Comparison of ENCODE assay signal across 19 cellular contexts in the genomic region with DNA sequence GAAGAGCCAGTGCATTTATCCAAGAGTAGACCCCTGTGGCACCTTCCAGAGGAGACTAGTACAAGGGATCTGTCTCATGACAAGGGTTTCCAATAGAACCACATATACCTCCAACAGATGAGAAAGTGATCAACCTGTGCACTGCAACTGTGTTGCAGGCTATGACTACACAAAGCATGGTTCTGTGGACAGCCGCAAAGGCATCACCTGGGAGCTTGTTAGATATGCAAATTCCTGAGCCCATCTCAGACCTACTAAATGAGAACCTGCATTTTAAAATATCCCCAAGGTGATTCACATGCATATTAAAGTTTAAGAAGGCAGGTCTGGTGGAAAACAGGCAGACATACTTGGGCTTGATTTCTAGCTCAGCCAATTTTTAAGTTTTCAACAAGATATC.
A peak's percentile ranks its signal among the peaks of the same experiment; 100 is the strongest.
DNase-seq lines count a peak whose midpoint lies in the region; ATAC-seq and TF ChIP-seq lines count a peak whose summit lies in the region.
"Had no signal": no experiment of that assay in that cellular context is flagged by ENCODE, and none has a peak within 500 bp of the region (broad histone marks: within the 10 kb centered on the region; RNA-seq: fewer than 3 reads in every experiment).

No MANE protein-coding gene starts in this region.

- intact Hi-C loops in naive thymus-derived CD4-positive, alpha-beta T cell (cut with micrococcal nuclease) = no loop called here
- intact Hi-C loops in upper lobe of right lung (cut with DNase I) = no loop called here

- H3K27me3 Mint-ChIP-seq in naive thymus-derived CD4-positive, alpha-beta T cell = peaks cover 0 to 3% (median 0%) of the 10 kb centered on the region in 5 donors
- no peaks in the 10 kb centered on the region for H3K27me3 Mint-ChIP-seq in type B pancreatic cell

- peaks cover 0 to 9% (median 0%) of the 10 kb centered on the region in 3 experiments for H3K36me3 ChIP-seq in naive thymus-derived CD4-positive, alpha-beta T cell (ENCODE audit: control insufficient read depth in 2 of 3, insufficient read depth in 3 of 3, low read length in 3 of 3)
- no peaks in the 10 kb centered on the region for H3K36me3 ChIP-seq in upper lobe of right lung

- peak; percentile 21 for DNase-seq in stimulated activated CD4-positive, alpha-beta T cell treated with anti-CD3 and anti-CD28 coated beads, Interleukin-1b, Interleukin-23, amount 100 ng/mL, for 48 hours
- no peak for DNase-seq in stimulated activated CD4-positive, alpha-beta T cell treated with anti-CD3 and anti-CD28 coated beads, Interleukin-15, amount 100 ng/mL, for 24 hours
- no peak for DNase-seq in activated naive CD4-positive, alpha-beta T cell treated with anti-CD3 and anti-CD28 coated beads, Interleukin-2, amount 50 U/mL, for 72 hours (ENCODE audit: low spot score in 2 of 2)
- no peak for DNase-seq in naive thymus-derived CD4-positive, alpha-beta T cell
- no peak for DNase-seq in type B pancreatic cell (ENCODE audit: extremely low spot score, unreplicated experiment)
- DNase-seq in upper lobe of right lung = no peak
- DNase-seq in GF-D8 (lab: John Stamatoyannopoulos, UW) = no peak
- DNase-seq: ACHN; DND-41; GOT3; NCI-H1105; NCI-H2081 treated with DMSO at 0.1 percent for 48 hours; NCI-H446 treated with DMSO at 0.1 percent for 48 hours; NCI-H748 treated with DMSO at 0.1 percent for 48 hours; NK-92 treated with Interleukin-12 subunit alpha and Interleukin-12 subunit beta, amount 100 ng/mL, for 24 hours had no signal

- no peak overlapping the region for H3K27ac ChIP-seq in naive thymus-derived CD4-positive, alpha-beta T cell (ENCODE audit: low read depth, low read length)
- H3K27ac ChIP-seq in upper lobe of right lung = no peak overlapping the region
- H3K27ac ChIP-seq: C4-2B had no signal

- H3K36me3 Mint-ChIP-seq in activated naive CD4-positive, alpha-beta T cell treated with anti-CD3 and anti-CD28 coated beads, Interleukin-2, amount 50 U/mL, for 72 hours = peaks cover 30 to 34% of the 10 kb centered on the region in 2 donors
- peaks cover 4 to 61% (median 18%) of the 10 kb centered on the region in 5 donors for H3K36me3 Mint-ChIP-seq in naive thymus-derived CD4-positive, alpha-beta T cell
- H3K36me3 Mint-ChIP-seq in type B pancreatic cell = peaks cover 14% of the 10 kb centered on the region

- H3K4me1 ChIP-seq in naive thymus-derived CD4-positive, alpha-beta T cell (ENCODE audit: control insufficient read depth in 2 of 2, insufficient read depth in 2 of 2, low read length in 2 of 2) = peaks cover 0 to 29% of the 10 kb centered on the region in 2 donors
- H3K4me1 ChIP-seq in upper lobe of right lung = peaks cover 14% of the 10 kb centered on the region

- no peaks in the 10 kb centered on the region for H3K27me3 ChIP-seq in naive thymus-derived CD4-positive, alpha-beta T cell (ENCODE audit: control insufficient read depth in 2 of 2, insufficient read depth in 2 of 2, low read length in 2 of 2)
- no peaks in the 10 kb centered on the region for H3K27me3 ChIP-seq in upper lobe of right lung

- no peaks in the 10 kb centered on the region for H3K9me3 ChIP-seq in naive thymus-derived CD4-positive, alpha-beta T cell (ENCODE audit: control insufficient read depth in 2 of 3, low read length in 3 of 3)
- no peaks in the 10 kb centered on the region for H3K9me3 ChIP-seq in upper lobe of right lung

- H3K9me3 Mint-ChIP-seq in activated naive CD4-positive, alpha-beta T cell treated with anti-CD3 and anti-CD28 coated beads, Interleukin-2, amount 50 U/mL, for 72 hours = peaks cover 10 to 18% of the 10 kb centered on the region in 2 donors
- H3K9me3 Mint-ChIP-seq in naive thymus-derived CD4-positive, alpha-beta T cell = peaks cover 0 to 3% (median 0%) of the 10 kb centered on the region in 11 donors
- H3K9me3 Mint-ChIP-seq in type B pancreatic cell = peaks cover 6% of the 10 kb centered on the region

- CTCF ChIA-PET in naive thymus-derived CD4-positive, alpha-beta T cell (lab: Charles Lee) = interaction anchor here (0.6 kb wide), 1 partner anchor 300 kb away, joined by 5 read pairs; no protein-coding TSS in a partner anchor

- H3K4me3 Mint-ChIP-seq in naive thymus-derived CD4-positive, alpha-beta T cell = peak overlapping the region in 2 of 10 donors; percentile 7 to 14
- H3K4me3 Mint-ChIP-seq in type B pancreatic cell = no peak overlapping the region

- peaks cover 5 to 96% (median 91%) of the 10 kb centered on the region in 7 donors for H3K4me1 Mint-ChIP-seq in naive thymus-derived CD4-positive, alpha-beta T cell
- peaks cover 29% of the 10 kb centered on the region for H3K4me1 Mint-ChIP-seq in type B pancreatic cell (ENCODE audit: unreplicated experiment)

- POLR2A ChIA-PET in naive thymus-derived CD4-positive, alpha-beta T cell (lab: Charles Lee) = no interaction called here

- peak overlapping the region in 1 of 2 donors; percentile 68 for H3K27ac Mint-ChIP-seq in activated naive CD4-positive, alpha-beta T cell treated with anti-CD3 and anti-CD28 coated beads, Interleukin-2, amount 50 U/mL, for 72 hours
- peak overlapping the region in 7 of 9 donors; percentile 39 to 82 (median 66) for H3K27ac Mint-ChIP-seq in naive thymus-derived CD4-positive, alpha-beta T cell
- H3K27ac Mint-ChIP-seq in type B pancreatic cell = peak overlapping the region; percentile 13

- ATAC-seq in activated naive CD4-positive, alpha-beta T cell treated with anti-CD3 and anti-CD28 coated beads, Interleukin-2, amount 50 U/mL, for 72 hours = peak; percentile 51 to 82
- ATAC-seq in naive thymus-derived CD4-positive, alpha-beta T cell = no peak
- ATAC-seq in GM19467 (IDR thresholded peaks at IDR 0.05; ENCODE audit: unreplicated experiment) (no peak), upper lobe of right lung (no peak)
- ATAC-seq: HCT116, Right ventricle myocardium inferior had no signal

- TF ChIP-seq CTCF in type B pancreatic cell (conservative IDR thresholded peaks at IDR 0.05) (no peak), upper lobe of right lung (IDR thresholded peaks at IDR 0.05) (no peak)

- H3K4me3 ChIP-seq in naive thymus-derived CD4-positive, alpha-beta T cell (ENCODE audit: low read length) = no peak overlapping the region
- no peak overlapping the region for H3K4me3 ChIP-seq in upper lobe of right lung

Comparison
In these comparisons a context has a peak if more than half of its experiments do, and no peak if none do; other contexts are left out.
1. ATAC-seq: peak in activated naive CD4-positive, alpha-beta T cell treated with anti-CD3 and anti-CD28 coated beads, Interleukin-2, amount 50 U/mL, for 72 hours (2 of 2); none in naive thymus-derived CD4-positive, alpha-beta T cell (single experiment), GM19467 (single experiment) and upper lobe of right lung (single experiment).